14 cellular contexts compared by ENCODE assay signal in the genomic region with DNA sequence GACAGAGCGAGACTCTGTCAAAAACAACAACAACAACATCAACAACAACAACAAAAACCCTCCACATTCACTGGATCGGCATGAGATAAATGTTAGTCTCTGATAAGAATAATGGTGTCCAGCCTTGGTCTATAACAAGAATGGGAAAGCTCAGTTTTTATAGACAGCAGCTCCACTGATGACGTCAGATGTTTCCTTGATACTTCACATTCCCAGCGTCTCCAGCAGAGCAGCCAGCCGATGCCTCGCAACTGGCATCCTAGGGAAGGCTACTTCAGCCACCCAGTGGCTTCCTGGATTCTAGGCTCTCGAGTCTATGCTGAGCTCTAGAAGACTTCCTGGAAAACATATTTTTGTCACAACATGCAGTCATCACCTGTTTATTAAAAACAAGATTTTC.
A peak's percentile ranks its signal among the peaks of the same experiment; 100 is the strongest.
DNase-seq lines count a peak whose midpoint lies in the region; ATAC-seq and TF ChIP-seq lines count a peak whose summit lies in the region.
"Had no signal": no experiment of that assay in that cellular context is flagged by ENCODE, and none has a peak within 500 bp of the region (broad histone marks: within the 10 kb centered on the region; RNA-seq: fewer than 3 reads in every experiment).

No MANE protein-coding gene starts in this region.

- no peak overlapping the region for H3K27ac ChIP-seq in PC-3 (ENCODE audit: low read length)
- H3K27ac ChIP-seq: C4-2B had no signal

- H2AFZ ChIP-seq in PC-3 (ENCODE audit: low read length) = no peak overlapping the region

- intact Hi-C loops in PC-3 (cut with micrococcal nuclease) = no loop called here

- CTCF ChIA-PET in PC-3 (lab: Charles Lee) = no interaction called here

- no peaks in the 10 kb centered on the region for H3K36me3 ChIP-seq in PC-3 (ENCODE audit: low read depth, low read length)

- H4K20me1 ChIP-seq in PC-3 (ENCODE audit: low read length) = no peaks in the 10 kb centered on the region

- POLR2A ChIA-PET in PC-3 (lab: Charles Lee; ENCODE audit: unreplicated experiment) = no interaction called here

- no peak overlapping the region for H3K9ac ChIP-seq in PC-3 (ENCODE audit: low read length)

- peak; percentile 11 to 33 for DNase-seq in SHP77 (lab: John Stamatoyannopoulos, UW)
- DNase-seq in SHP77 treated with DMSO at 0.1 percent for 48 hours (lab: John Stamatoyannopoulos, UW) = no peak
- DNase-seq in H4 (ENCODE audit: low spot score) = peak; percentile 21
- DNase-seq in PC-3 = no peak
- peak; percentile 4 for DNase-seq in fibroblast of villous mesenchyme (ENCODE audit: low read depth)
- DNase-seq in C1 segment of cervical spinal cord (lab: John Stamatoyannopoulos, UW) = no peak
- DNase-seq: CD4-positive, alpha-beta memory T cell; COR-L47; HCEC 1CT; IMR-90; KG1 had no signal

- TF ChIP-seq CTCF in PC-3 (conservative IDR thresholded peaks at IDR 0.05; ENCODE audit: low read depth, low read length) = no peak
- no peak for TF ChIP-seq CTCF in fibroblast of villous mesenchyme (IDR thresholded peaks at IDR 0.05; ENCODE audit: insufficient read depth, low read depth, low read length)

- H3F3A ChIP-seq in PC-3 (ENCODE audit: low read length, unreplicated experiment) = no peaks in the 10 kb centered on the region

- H3K79me2 ChIP-seq in PC-3 (ENCODE audit: low read length) = no peaks in the 10 kb centered on the region

- H3K4me3 ChIP-seq in PC-3 (ENCODE audit: low read length) (no peak overlapping the region), fibroblast of villous mesenchyme (ENCODE audit: low read depth, low read length) (no peak overlapping the region)

- no peak for ATAC-seq in PC-3
- no peak for ATAC-seq in SK-N-SH treated with all-trans-retinoic acid at 6 μM for 48 hours
- ATAC-seq in GM21529 (IDR thresholded peaks at IDR 0.05; ENCODE audit: unreplicated experiment) = no peak

- BruUV-seq in PC-3 (replicated peaks; lab: Mats Ljungman, UMichigan) = no TSS peak

- H3K4me1 ChIP-seq in PC-3 (ENCODE audit: insufficient read depth, low read length) = no peaks in the 10 kb centered on the region

- H3K4me2 ChIP-seq in PC-3 (ENCODE audit: low read length) = peak overlapping the region; percentile 13; the same call in 1 of the 2 replicates

- no peaks in the 10 kb centered on the region for H3K9me2 ChIP-seq in PC-3 (replicated peaks; ENCODE audit: low read length)

- no peaks in the 10 kb centered on the region for H3K9me3 ChIP-seq in PC-3 (ENCODE audit: low read length)

- peaks cover 38% of the 10 kb centered on the region for H3K27me3 ChIP-seq in PC-3 (ENCODE audit: low read length)

TF ChIP-seq in SK-N-SH treated with all-trans-retinoic acid at 6 μM for 48 hours, 23 proteins besides CTCF, POLR2A, EP300 and RAD21:
- TF ChIP-seq SNAI2 (CRISPR knock-in tag; IDR thresholded peaks at IDR 0.05) = no peak
- no peak for TF ChIP-seq ZNF8 (CRISPR knock-in tag; IDR thresholded peaks at IDR 0.05)
- TF ChIP-seq ISL1 (CRISPR knock-in tag; IDR thresholded peaks at IDR 0.05) = no peak
- TF ChIP-seq ZC3H10 (CRISPR knock-in tag; IDR thresholded peaks at IDR 0.05) = no peak
- no peak for TF ChIP-seq CSDC2 (CRISPR knock-in tag; IDR thresholded peaks at IDR 0.05)
- TF ChIP-seq, protein P1, sequence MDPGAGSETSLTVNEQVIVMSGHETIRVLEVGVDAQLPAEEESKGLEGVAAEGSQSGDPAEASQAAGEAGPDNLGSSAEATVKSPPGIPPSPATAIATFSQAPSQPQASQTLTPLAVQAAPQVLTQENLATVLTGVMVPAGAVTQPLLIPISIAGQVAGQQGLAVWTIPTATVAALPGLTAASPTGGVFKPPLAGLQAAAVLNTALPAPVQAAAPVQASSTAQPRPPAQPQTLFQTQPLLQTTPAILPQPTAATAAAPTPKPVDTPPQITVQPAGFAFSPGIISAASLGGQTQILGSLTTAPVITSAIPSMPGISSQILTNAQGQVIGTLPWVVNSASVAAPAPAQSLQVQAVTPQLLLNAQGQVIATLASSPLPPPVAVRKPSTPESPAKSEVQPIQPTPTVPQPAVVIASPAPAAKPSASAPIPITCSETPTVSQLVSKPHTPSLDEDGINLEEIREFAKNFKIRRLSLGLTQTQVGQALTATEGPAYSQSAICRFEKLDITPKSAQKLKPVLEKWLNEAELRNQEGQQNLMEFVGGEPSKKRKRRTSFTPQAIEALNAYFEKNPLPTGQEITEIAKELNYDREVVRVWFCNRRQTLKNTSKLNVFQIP (CRISPR knock-in tag; IDR thresholded peaks at IDR 0.05; ENCODE audit: borderline replicate concordance, low read depth) = no peak
- TF ChIP-seq, protein P2, sequence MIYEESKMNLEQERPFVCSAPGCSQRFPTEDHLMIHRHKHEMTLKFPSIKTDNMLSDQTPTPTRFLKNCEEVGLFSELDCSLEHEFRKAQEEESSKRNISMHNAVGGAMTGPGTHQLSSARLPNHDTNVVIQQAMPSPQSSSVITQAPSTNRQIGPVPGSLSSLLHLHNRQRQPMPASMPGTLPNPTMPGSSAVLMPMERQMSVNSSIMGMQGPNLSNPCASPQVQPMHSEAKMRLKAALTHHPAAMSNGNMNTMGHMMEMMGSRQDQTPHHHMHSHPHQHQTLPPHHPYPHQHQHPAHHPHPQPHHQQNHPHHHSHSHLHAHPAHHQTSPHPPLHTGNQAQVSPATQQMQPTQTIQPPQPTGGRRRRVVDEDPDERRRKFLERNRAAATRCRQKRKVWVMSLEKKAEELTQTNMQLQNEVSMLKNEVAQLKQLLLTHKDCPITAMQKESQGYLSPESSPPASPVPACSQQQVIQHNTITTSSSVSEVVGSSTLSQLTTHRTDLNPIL (CRISPR knock-in tag; IDR thresholded peaks at IDR 0.05; ENCODE audit: low read depth) = no peak
- TF ChIP-seq OSR1 (CRISPR knock-in tag; IDR thresholded peaks at IDR 0.05) = no peak

Comparison
In these comparisons a context has a peak if more than half of its experiments do, and no peak if none do; other contexts are left out.
1. DNase-seq: peak in SHP77 (2 of 2), H4 (single experiment) and fibroblast of villous mesenchyme (single experiment); none in SHP77 treated with DMSO at 0.1 percent for 48 hours (single experiment), PC-3 (single experiment) and C1 segment of cervical spinal cord (0 of 14).